1 cellular context compared by ENCODE assay signal in the genomic region with DNA sequence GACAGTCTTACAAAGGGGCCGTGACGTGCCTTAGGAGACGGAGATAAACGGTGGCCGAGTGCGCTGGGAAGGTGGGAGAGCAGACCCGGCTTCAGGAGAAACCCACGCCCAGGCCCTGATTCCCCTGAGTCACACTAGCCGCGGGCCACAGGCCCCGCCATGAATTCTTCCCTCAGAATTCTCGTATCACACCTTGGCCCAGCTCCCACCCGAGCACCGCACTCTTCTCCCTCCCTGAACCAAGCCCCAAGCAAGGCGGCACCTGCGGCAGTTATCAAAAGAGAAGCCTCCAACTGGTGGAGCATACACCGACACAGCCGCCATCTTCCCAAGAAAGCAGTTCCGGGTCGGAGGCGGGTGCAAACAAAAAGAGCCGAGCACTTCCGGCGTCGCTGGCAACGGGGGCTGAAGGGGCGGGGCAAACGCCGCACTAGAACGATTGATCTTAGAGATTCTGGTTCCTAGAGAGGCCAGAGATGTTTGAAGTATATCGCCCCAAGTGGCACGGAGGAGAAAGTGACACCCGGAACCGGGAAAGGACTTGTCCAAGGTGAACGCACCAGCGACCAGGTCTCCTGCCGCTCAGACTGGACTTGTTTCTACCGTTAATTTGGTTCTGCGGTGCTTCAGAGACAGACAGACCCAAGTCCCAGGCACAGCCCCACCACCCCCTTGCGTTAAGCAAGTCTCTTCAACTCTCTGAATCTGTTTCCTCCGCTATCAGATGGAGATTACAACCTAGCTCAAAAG.
TF ChIP-seq lines count a peak whose summit lies in the region.

Gene PSMB7, minus strand, starts transcription at position 341 of the 750 bp plus-strand sequence. Its CDS starts 17 bp downstream, at position 324.

TF ChIP-seq in HepG2, 621 proteins besides CTCF, POLR2A, EP300 and RAD21 (continued from another document and continues in another):
- TF ChIP-seq, protein P1, sequence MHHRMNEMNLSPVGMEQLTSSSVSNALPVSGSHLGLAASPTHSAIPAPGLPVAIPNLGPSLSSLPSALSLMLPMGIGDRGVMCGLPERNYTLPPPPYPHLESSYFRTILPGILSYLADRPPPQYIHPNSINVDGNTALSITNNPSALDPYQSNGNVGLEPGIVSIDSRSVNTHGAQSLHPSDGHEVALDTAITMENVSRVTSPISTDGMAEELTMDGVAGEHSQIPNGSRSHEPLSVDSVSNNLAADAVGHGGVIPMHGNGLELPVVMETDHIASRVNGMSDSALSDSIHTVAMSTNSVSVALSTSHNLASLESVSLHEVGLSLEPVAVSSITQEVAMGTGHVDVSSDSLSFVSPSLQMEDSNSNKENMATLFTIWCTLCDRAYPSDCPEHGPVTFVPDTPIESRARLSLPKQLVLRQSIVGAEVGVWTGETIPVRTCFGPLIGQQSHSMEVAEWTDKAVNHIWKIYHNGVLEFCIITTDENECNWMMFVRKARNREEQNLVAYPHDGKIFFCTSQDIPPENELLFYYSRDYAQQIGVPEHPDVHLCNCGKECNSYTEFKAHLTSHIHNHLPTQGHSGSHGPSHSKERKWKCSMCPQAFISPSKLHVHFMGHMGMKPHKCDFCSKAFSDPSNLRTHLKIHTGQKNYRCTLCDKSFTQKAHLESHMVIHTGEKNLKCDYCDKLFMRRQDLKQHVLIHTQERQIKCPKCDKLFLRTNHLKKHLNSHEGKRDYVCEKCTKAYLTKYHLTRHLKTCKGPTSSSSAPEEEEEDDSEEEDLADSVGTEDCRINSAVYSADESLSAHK (CRISPR knock-in tag; IDR thresholded peaks at IDR 0.05; ENCODE audit: borderline replicate concordance), result no peak
- TF ChIP-seq ZEB1 (IDR thresholded peaks at IDR 0.05; ENCODE audit: insufficient replicate concordance, low read depth) (no peak), EEA1 (CRISPR knock-in tag; IDR thresholded peaks at IDR 0.05; ENCODE audit: borderline replicate concordance) (no peak), SPEN (CRISPR knock-in tag; IDR thresholded peaks at IDR 0.05; ENCODE audit: low read depth) (peak; percentile 80), JDP2 (CRISPR knock-in tag; IDR thresholded peaks at IDR 0.05; ENCODE audit: borderline replicate concordance) (no peak), NR2F1 (CRISPR knock-in tag; IDR thresholded peaks at IDR 0.05) (no peak), RXRB (CRISPR knock-in tag; IDR thresholded peaks at IDR 0.05; ENCODE audit: borderline replicate concordance) (peak; percentile 64; the same call in 1 of the 2 replicates), ZIK1 (CRISPR knock-in tag; IDR thresholded peaks at IDR 0.05; ENCODE audit: borderline replicate concordance, low read depth) (no peak), SAP130 (CRISPR knock-in tag; IDR thresholded peaks at IDR 0.05; ENCODE audit: low read depth) (peak; percentile 95), KDM5B (CRISPR knock-in tag; IDR thresholded peaks at IDR 0.05; ENCODE audit: borderline replicate concordance) (peak; percentile 54; the same call in 1 of the 2 replicates), RFX1 (IDR thresholded peaks at IDR 0.05) (peak; percentile 59; the same call in 1 of the 2 replicates), ZBTB8A (CRISPR knock-in tag; IDR thresholded peaks at IDR 0.05; ENCODE audit: borderline replicate concordance, low read depth) (no peak), ZNF20 (CRISPR knock-in tag; IDR thresholded peaks at IDR 0.05) (0 out of 2 replicates have a peak, but pooled peaks have one; percentile 32), ZBTB42 (CRISPR knock-in tag; IDR thresholded peaks at IDR 0.05) (no peak), SIN3A (IDR thresholded peaks at IDR 0.05; ENCODE audit: borderline replicate concordance, low read depth, low read length) (peak; percentile 90; the same call in 1 of the 2 replicates), NFIC (IDR thresholded peaks at IDR 0.05; ENCODE audit: low read length) (peak; percentile 35; the same call in 1 of the 2 replicates), HHEX (CRISPR knock-in tag; IDR thresholded peaks at IDR 0.05) (no peak), ZNF230 (CRISPR knock-in tag; IDR thresholded peaks at IDR 0.05) (peak; percentile 69; the same call in 1 of the 2 replicates), REPIN1 (CRISPR knock-in tag; IDR thresholded peaks at IDR 0.05; ENCODE audit: borderline replicate concordance, low read depth) (peak; percentile 15; the same call in 1 of the 2 replicates), KDM4B (CRISPR knock-in tag; IDR thresholded peaks at IDR 0.05) (no peak), ZNF430 (CRISPR knock-in tag; IDR thresholded peaks at IDR 0.05) (peak; percentile 63; the same call in 1 of the 2 replicates), ZFY (CRISPR knock-in tag; IDR thresholded peaks at IDR 0.05) (peak; percentile 97), NFIB (CRISPR knock-in tag; IDR thresholded peaks at IDR 0.05; ENCODE audit: borderline replicate concordance) (no peak), RARA (CRISPR knock-in tag; IDR thresholded peaks at IDR 0.05) (no peak), NCOA1 (CRISPR knock-in tag; IDR thresholded peaks at IDR 0.05) (0 out of 2 replicates have a peak, but pooled peaks have one; percentile 16), PCBP1 (IDR thresholded peaks at IDR 0.05; ENCODE audit: borderline replicate concordance, low read depth, low read length) (no peak), ZNF709 (CRISPR knock-in tag; IDR thresholded peaks at IDR 0.05) (peak; percentile 55), ZNF382 (CRISPR knock-in tag; IDR thresholded peaks at IDR 0.05; ENCODE audit: borderline replicate concordance) (no peak), TOPORS (CRISPR knock-in tag; IDR thresholded peaks at IDR 0.05) (no peak), KLF11 (CRISPR knock-in tag; IDR thresholded peaks at IDR 0.05) (no peak; the same call in 1 of the 2 replicates), RBM39 (IDR thresholded peaks at IDR 0.05; ENCODE audit: low read depth, low read length, poor library complexity, severe bottlenecking) (peak; percentile 60), SIX4 (CRISPR knock-in tag; IDR thresholded peaks at IDR 0.05) (no peak), EZH2 (conservative IDR thresholded peaks at IDR 0.05; ENCODE audit: low read depth, low read length) (no peak), ZNF878 (CRISPR knock-in tag; IDR thresholded peaks at IDR 0.05) (no peak), ZNF329 (CRISPR knock-in tag; IDR thresholded peaks at IDR 0.05; ENCODE audit: low read depth) (no peak), SP2 (CRISPR knock-in tag; IDR thresholded peaks at IDR 0.05) (peak; percentile 86)
- TF ChIP-seq, protein P2, sequence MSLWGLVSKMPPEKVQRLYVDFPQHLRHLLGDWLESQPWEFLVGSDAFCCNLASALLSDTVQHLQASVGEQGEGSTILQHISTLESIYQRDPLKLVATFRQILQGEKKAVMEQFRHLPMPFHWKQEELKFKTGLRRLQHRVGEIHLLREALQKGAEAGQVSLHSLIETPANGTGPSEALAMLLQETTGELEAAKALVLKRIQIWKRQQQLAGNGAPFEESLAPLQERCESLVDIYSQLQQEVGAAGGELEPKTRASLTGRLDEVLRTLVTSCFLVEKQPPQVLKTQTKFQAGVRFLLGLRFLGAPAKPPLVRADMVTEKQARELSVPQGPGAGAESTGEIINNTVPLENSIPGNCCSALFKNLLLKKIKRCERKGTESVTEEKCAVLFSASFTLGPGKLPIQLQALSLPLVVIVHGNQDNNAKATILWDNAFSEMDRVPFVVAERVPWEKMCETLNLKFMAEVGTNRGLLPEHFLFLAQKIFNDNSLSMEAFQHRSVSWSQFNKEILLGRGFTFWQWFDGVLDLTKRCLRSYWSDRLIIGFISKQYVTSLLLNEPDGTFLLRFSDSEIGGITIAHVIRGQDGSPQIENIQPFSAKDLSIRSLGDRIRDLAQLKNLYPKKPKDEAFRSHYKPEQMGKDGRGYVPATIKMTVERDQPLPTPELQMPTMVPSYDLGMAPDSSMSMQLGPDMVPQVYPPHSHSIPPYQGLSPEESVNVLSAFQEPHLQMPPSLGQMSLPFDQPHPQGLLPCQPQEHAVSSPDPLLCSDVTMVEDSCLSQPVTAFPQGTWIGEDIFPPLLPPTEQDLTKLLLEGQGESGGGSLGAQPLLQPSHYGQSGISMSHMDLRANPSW (CRISPR knock-in tag; IDR thresholded peaks at IDR 0.05; ENCODE audit: borderline replicate concordance), result no peak; the same call in 1 of the 2 replicates
- TF ChIP-seq, protein P3, sequence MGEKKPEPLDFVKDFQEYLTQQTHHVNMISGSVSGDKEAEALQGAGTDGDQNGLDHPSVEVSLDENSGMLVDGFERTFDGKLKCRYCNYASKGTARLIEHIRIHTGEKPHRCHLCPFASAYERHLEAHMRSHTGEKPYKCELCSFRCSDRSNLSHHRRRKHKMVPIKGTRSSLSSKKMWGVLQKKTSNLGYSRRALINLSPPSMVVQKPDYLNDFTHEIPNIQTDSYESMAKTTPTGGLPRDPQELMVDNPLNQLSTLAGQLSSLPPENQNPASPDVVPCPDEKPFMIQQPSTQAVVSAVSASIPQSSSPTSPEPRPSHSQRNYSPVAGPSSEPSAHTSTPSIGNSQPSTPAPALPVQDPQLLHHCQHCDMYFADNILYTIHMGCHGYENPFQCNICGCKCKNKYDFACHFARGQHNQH (CRISPR knock-in tag; IDR thresholded peaks at IDR 0.05), result peak; percentile 82
- TF ChIP-seq, protein P4, sequence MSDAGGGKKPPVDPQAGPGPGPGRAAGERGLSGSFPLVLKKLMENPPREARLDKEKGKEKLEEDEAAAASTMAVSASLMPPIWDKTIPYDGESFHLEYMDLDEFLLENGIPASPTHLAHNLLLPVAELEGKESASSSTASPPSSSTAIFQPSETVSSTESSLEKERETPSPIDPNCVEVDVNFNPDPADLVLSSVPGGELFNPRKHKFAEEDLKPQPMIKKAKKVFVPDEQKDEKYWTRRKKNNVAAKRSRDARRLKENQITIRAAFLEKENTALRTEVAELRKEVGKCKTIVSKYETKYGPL (CRISPR knock-in tag; IDR thresholded peaks at IDR 0.05), result no peak
- TF ChIP-seq, protein P5, sequence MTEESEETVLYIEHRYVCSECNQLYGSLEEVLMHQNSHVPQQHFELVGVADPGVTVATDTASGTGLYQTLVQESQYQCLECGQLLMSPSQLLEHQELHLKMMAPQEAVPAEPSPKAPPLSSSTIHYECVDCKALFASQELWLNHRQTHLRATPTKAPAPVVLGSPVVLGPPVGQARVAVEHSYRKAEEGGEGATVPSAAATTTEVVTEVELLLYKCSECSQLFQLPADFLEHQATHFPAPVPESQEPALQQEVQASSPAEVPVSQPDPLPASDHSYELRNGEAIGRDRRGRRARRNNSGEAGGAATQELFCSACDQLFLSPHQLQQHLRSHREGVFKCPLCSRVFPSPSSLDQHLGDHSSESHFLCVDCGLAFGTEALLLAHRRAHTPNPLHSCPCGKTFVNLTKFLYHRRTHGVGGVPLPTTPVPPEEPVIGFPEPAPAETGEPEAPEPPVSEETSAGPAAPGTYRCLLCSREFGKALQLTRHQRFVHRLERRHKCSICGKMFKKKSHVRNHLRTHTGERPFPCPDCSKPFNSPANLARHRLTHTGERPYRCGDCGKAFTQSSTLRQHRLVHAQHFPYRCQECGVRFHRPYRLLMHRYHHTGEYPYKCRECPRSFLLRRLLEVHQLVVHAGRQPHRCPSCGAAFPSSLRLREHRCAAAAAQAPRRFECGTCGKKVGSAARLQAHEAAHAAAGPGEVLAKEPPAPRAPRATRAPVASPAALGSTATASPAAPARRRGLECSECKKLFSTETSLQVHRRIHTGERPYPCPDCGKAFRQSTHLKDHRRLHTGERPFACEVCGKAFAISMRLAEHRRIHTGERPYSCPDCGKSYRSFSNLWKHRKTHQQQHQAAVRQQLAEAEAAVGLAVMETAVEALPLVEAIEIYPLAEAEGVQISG (CRISPR knock-in tag; IDR thresholded peaks at IDR 0.05), result peak; percentile 100
- TF ChIP-seq, protein P6, sequence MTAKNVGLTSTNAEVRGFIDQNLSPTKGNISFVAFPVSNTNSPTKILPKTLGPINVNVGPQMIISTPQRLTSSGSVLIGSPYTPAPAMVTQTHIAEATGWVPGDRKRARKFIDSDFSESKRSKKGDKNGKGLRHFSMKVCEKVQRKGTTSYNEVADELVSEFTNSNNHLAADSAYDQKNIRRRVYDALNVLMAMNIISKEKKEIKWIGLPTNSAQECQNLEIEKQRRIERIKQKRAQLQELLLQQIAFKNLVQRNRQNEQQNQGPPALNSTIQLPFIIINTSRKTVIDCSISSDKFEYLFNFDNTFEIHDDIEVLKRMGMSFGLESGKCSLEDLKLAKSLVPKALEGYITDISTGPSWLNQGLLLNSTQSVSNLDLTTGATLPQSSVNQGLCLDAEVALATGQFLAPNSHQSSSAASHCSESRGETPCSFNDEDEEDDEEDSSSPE (CRISPR knock-in tag; IDR thresholded peaks at IDR 0.05), result no peak
- TF ChIP-seq, protein P7, sequence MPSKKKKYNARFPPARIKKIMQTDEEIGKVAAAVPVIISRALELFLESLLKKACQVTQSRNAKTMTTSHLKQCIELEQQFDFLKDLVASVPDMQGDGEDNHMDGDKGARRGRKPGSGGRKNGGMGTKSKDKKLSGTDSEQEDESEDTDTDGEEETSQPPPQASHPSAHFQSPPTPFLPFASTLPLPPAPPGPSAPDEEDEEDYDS (CRISPR knock-in tag; IDR thresholded peaks at IDR 0.05), result peak; percentile 93
- TF ChIP-seq, protein P8, sequence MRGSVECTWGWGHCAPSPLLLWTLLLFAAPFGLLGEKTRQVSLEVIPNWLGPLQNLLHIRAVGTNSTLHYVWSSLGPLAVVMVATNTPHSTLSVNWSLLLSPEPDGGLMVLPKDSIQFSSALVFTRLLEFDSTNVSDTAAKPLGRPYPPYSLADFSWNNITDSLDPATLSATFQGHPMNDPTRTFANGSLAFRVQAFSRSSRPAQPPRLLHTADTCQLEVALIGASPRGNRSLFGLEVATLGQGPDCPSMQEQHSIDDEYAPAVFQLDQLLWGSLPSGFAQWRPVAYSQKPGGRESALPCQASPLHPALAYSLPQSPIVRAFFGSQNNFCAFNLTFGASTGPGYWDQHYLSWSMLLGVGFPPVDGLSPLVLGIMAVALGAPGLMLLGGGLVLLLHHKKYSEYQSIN (CRISPR knock-in tag; IDR thresholded peaks at IDR 0.05; ENCODE audit: borderline replicate concordance), result no peak
- TF ChIP-seq, protein P9, sequence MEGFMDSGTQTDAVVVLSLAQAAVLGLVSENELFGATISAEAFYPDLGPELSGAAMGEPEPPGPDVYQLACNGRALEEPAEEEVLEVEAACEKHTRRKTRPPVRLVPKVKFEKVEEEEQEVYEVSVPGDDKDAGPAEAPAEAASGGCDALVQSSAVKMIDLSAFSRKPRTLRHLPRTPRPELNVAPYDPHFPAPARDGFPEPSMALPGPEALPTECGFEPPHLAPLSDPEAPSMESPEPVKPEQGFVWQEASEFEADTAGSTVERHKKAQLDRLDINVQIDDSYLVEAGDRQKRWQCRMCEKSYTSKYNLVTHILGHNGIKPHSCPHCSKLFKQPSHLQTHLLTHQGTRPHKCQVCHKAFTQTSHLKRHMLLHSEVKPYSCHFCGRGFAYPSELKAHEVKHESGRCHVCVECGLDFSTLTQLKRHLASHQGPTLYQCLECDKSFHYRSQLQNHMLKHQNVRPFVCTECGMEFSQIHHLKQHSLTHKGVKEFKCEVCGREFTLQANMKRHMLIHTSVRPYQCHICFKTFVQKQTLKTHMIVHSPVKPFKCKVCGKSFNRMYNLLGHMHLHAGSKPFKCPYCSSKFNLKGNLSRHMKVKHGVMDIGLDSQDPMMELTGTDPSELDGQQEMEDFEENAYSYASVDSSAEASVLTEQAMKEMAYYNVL (CRISPR knock-in tag; IDR thresholded peaks at IDR 0.05; ENCODE audit: borderline replicate concordance), result no peak
